In the genomic region with DNA sequence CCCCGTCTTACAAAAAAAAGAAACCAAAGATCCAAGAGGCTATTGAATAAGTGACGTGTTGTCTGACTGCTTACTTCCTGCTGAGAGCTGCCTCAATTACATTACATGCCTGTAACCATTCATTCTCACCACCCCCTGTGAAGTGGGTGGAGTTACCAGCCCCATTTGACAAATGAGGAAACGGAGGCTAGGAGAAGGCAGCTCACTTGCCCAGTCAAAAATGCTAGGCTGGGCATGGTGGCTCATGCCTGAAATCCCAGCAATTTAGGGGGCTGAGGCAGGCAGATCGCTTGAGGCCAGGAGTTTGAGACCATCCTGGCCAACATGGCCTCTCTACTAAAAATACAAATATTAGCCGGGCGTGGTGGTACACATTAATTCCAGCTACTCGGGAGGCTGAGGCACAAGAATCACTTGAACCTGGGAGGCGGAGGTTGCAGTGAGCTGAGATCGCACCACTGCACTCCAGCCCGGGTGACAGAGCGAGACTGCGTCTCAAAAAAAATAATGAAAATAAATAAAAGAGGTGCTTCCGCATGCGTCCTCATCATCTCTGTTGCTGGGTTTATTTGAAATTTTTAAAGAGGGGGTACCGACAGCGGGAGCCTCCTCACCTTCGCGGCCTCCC, we compare ENCODE assay signal across 9 cellular contexts. TPM values are rescaled to one million over a fixed set of nuclear protein-coding genes. Genes with fewer than 3 reads are reported as not detected.
A peak's percentile ranks its signal among the peaks of the same experiment; 100 is the strongest.
DNase-seq lines count a peak whose midpoint lies in the region; ATAC-seq and TF ChIP-seq lines count a peak whose summit lies in the region.
"Had no signal": no experiment of that assay in that cellular context is flagged by ENCODE, and none has a peak within 500 bp of the region (broad histone marks: within the 10 kb centered on the region; RNA-seq: fewer than 3 reads in every experiment).

No MANE protein-coding gene starts in this region.

- DNase-seq in GM10248 (ENCODE audit: extremely low spot score) (peak; percentile 82), LHCN-M2 (ENCODE audit: low read depth) (peak; percentile 74), T-helper 17 cell (peak in 1 of 3 donors; percentile 45), T47D (ENCODE audit: low read depth in 1 of 2, low spot score in 1 of 2) (peak; percentile 75 to 78), iris pigment epithelial cell (ENCODE audit: low read depth) (peak; percentile 96), NCI-H1436 (lab: John Stamatoyannopoulos, UW) (no peak)
- DNase-seq in stimulated activated CD4-positive, alpha-beta T cell treated with anti-CD3 and anti-CD28 coated beads, Interleukin-15, amount 100 ng/mL, for 48 hours (ENCODE audit: low read depth in 2 of 2) = peak; percentile 27 to 41

- peak; percentile 69 for ATAC-seq in T-helper 17 cell
- no peak for ATAC-seq in HG03442 (IDR thresholded peaks at IDR 0.05; ENCODE audit: unreplicated experiment)

- TF ChIP-seq CTCF in GM10248 (IDR thresholded peaks at IDR 0.05; ENCODE audit: control extremely low read depth, extremely low read depth, low read depth, missing control alignments) = no peak

- CTCF ChIA-PET in GM10248 (lab: Yijun Ruan, JAX) = interaction anchor here (1.0 to 1.4 kb wide), 3 partner anchors 12 to 286 kb away, joined by 3 to 4 read pairs (median 4); no protein-coding TSS in a partner anchor

- POLR2A ChIA-PET in GM10248 (lab: Yijun Ruan, JAX) = interaction anchor here (0.5 to 0.9 kb wide), 2 partner anchors 9 to 148 kb away, joined by 3 to 6 read pairs; partner anchors contain the start of gene GADD45B

- H3K4me1 Mint-ChIP-seq in T-helper 17 cell = peaks cover 31% of the 10 kb centered on the region

- no peaks in the 10 kb centered on the region for H3K9me3 ChIP-seq in T-helper 17 cell (ENCODE audit: control insufficient read depth, low read length, poor library complexity, severe bottlenecking)

- peak overlapping the region; percentile 97 for H3K27ac Mint-ChIP-seq in T-helper 17 cell

- in situ Hi-C loops in T47D (cut with HindIII; ENCODE audit: low pct_unique_long_range_greater_than_20kb, low sequenced_read_pairs) = no loop called here

- H3K27me3 Mint-ChIP-seq in T-helper 17 cell = no peaks in the 10 kb centered on the region

- peak overlapping the region; percentile 100 for H3K4me3 Mint-ChIP-seq in T-helper 17 cell

- H3K36me3 Mint-ChIP-seq in T-helper 17 cell (ENCODE audit: low read depth) = peaks cover 4% of the 10 kb centered on the region

RNA-seq across cellular contexts. Expression of gene LSM7, which starts 0.5 kb away (rescaled TPM):
- total RNA-seq in LHCN-M2 (2014; rRNA removed) (195 and 198 TPM in 2 replicates), T-helper 17 cell (10 to 100 TPM; 71.5 to 72.2 TPM)
- 258 TPM for polyA plus RNA-seq in LHCN-M2 (2012)

RNA-seq across cellular contexts. Expression of gene SPPL2B, which starts 0.6 kb away (rescaled TPM):
- 25.3 and 26.1 TPM in 2 replicates for total RNA-seq in LHCN-M2 (2014; rRNA removed)
- 21.5 TPM for polyA plus RNA-seq in LHCN-M2 (2012)
- 10 to 100 TPM; 73.2 to 86.1 TPM for total RNA-seq in T-helper 17 cell

RNA-seq across cellular contexts. Expression of gene LINGO3, which starts 19.9 kb away (rescaled TPM):
- total RNA-seq in LHCN-M2 (2014; rRNA removed) (not detected in 2 replicates), T-helper 17 cell (under 1 TPM; 0.20 to 0.29 TPM)
- polyA plus RNA-seq in LHCN-M2 (2012) = not detected
- total RNA-seq: subcutaneous adipose tissue had no signal

RNA-seq across cellular contexts. Expression of gene TMPRSS9, which starts 32.2 kb away (rescaled TPM):
- not detected in 2 replicates for total RNA-seq in LHCN-M2 (2014; rRNA removed)
- 0.16 TPM for polyA plus RNA-seq in LHCN-M2 (2012)
- not detected for total RNA-seq in T-helper 17 cell
- total RNA-seq: subcutaneous adipose tissue had no signal

RNA-seq across cellular contexts. Expression of gene PEAK3, which starts 45.9 kb away (rescaled TPM):
- 0.19 and 0.63 TPM in 2 replicates for total RNA-seq in LHCN-M2 (2014; rRNA removed)
- 0.28 TPM for polyA plus RNA-seq in LHCN-M2 (2012)
- total RNA-seq in T-helper 17 cell = not detected
